In genomic region chr17:54969658-54970572, GRCh38 we compare ENCODE assay signal across 8 cellular contexts. TPM values are rescaled to one million over a fixed set of nuclear protein-coding genes. Genes with fewer than 3 reads are reported as not detected.
DNase-seq lines count a peak whose midpoint lies in the region; ATAC-seq, FAIRE-seq and TF ChIP-seq lines count a peak whose summit lies in the region.

No MANE protein-coding gene starts in this region.

- in situ Hi-C loops in GM12878 (cut with MboI): no loop called here

- no peak overlapping the region for H3K23ac ChIP-seq in mesendoderm (ENCODE audit: low read length)

- no peak overlapping the region for H2BK120ac ChIP-seq in mesendoderm (ENCODE audit: low read depth, low read length)

- RAD21 ChIA-PET in GM12878 (lab: Charles Lee; ENCODE audit: unreplicated experiment): no interaction called here

- no peak overlapping the region for H2BK5ac ChIP-seq in mesendoderm (ENCODE audit: low read length)

- no peak overlapping the region for H3K18ac ChIP-seq in mesendoderm (ENCODE audit: low read length)

- DNase-seq in left ventricle myocardium inferior (no peak), cardiac septum (ENCODE audit: low spot score) (no peak), GM12878 (ENCODE audit: low read depth, low spot score) (no peak), mesendoderm (no peak), vagina (ENCODE audit: extremely low spot score in 2 of 2) (no peak), NCI-H146 (lab: John Stamatoyannopoulos, UW) (no peak), RCC 7860 (ENCODE audit: low spot score) (no peak), NCI-H1694 treated with DMSO at 0.1 percent for 48 hours (lab: John Stamatoyannopoulos, UW) (no peak)

- no peaks in the 10 kb centered on the region for H4K20me1 ChIP-seq in GM12878 (ENCODE audit: control insufficient read depth, insufficient read depth)

- H4K8ac ChIP-seq in mesendoderm (ENCODE audit: low read depth, low read length): no peak overlapping the region

- H4K5ac ChIP-seq in mesendoderm (ENCODE audit: low read length): no peak overlapping the region

- H3K27me3 ChIP-seq in left ventricle myocardium inferior (ENCODE audit: low read depth) (no peaks in the 10 kb centered on the region), GM12878 (replicated peaks in 1 of 2; ENCODE audit: control insufficient read depth in 2 of 2, insufficient read depth in 2 of 2, low read length in 1 of 2) (no peaks in the 10 kb centered on the region), mesendoderm (ENCODE audit: insufficient read depth, low read length, poor library complexity) (no peaks in the 10 kb centered on the region), vagina (no peaks in the 10 kb centered on the region)

- SMC1A ChIA-PET in GM12878 (lab: Charles Lee; ENCODE audit: uncharacterized antibody, unreplicated experiment): interaction anchor here (0.9 to 2.2 kb wide), 6 partner anchors 9 to 544 kb away, joined by 3 to 8 read pairs (median 4); no protein-coding TSS in a partner anchor

- 65% methylated on average over 7 of the region's 7 CpGs for WGBS in GM12878 (ENCODE audit: insufficient coverage, insufficient replicate concordance, low lambda C conversion rate, missing lambda C conversion rate)
- WGBS in mesendoderm (ENCODE audit: extremely low coverage, insufficient coverage, low lambda C conversion rate): no CpG with 5 or more reads among the region's 7 CpGs

- FAIRE-seq in GM12878 (lab: Jason Lieb, UNC) (no peak), RCC 7860 (lab: Jason Lieb, UNC) (no peak)

- intact Hi-C loops in left ventricle myocardium inferior (cut with micrococcal nuclease): no loop called here
- intact Hi-C loops in cardiac septum (cut with DNase I): no loop called here
- intact Hi-C loops in GM12878 (cut with micrococcal nuclease; ENCODE audit: unreplicated experiment): loop anchor here (2.0 kb wide), 1 partner anchor 67 kb away; no protein-coding TSS in a partner anchor
- intact Hi-C loops in vagina (cut with DNase I): no loop called here

- H2AK5ac ChIP-seq in mesendoderm (ENCODE audit: low read length): no peak overlapping the region

- H3K4ac ChIP-seq in mesendoderm (ENCODE audit: low read depth, low read length): no peak overlapping the region

- peaks cover 45% of the 10 kb centered on the region for H3K79me2 ChIP-seq in GM12878 (ENCODE audit: control insufficient read depth, insufficient read depth, low read length)
- H3K79me2 ChIP-seq in mesendoderm (ENCODE audit: control insufficient read depth, insufficient read depth, low read length): peaks cover 28% of the 10 kb centered on the region

- H3K9ac ChIP-seq in GM12878 (ENCODE audit: control insufficient read depth, insufficient read depth, low read length) (peak overlapping the region; percentile 92), mesendoderm (ENCODE audit: low read length) (peak overlapping the region; percentile 97)

- H3K27ac ChIP-seq in left ventricle myocardium inferior (replicated peaks) (peak overlapping the region; percentile 92), GM12878 (ENCODE audit: control insufficient read depth, insufficient read depth) (peak overlapping the region; percentile 85), mesendoderm (ENCODE audit: low read depth, low read length) (no peak overlapping the region), vagina (peak overlapping the region; percentile 81)

- no peak overlapping the region for H2BK15ac ChIP-seq in mesendoderm (replicated peaks; ENCODE audit: low read depth)

- ATAC-seq in GM12878: no peak

- H3K79me1 ChIP-seq in mesendoderm (ENCODE audit: low read length): peaks cover 21% of the 10 kb centered on the region

- H3K4me1 ChIP-seq in left ventricle myocardium inferior (peaks cover 39% of the 10 kb centered on the region), GM12878 (ENCODE audit: control insufficient read depth, insufficient read depth, low read length) (peaks cover 8% of the 10 kb centered on the region; the same call in 1 of the 2 replicates), mesendoderm (ENCODE audit: control insufficient read depth, low read depth, low read length) (peaks cover 3% of the 10 kb centered on the region), vagina (peaks cover 31% of the 10 kb centered on the region)

- no peak for TF ChIP-seq POLR2A in GM12878 (IDR thresholded peaks at IDR 0.05; ENCODE audit: low read depth, low read length)
- no peak for TF ChIP-seq POLR2A in vagina (IDR thresholded peaks at IDR 0.05)

- CTCF ChIA-PET in GM12878 (lab: Yijun Ruan, JAX): interaction anchor here (1.5 to 3.1 kb wide), 2 partner anchors 22 to 36 kb away, joined by 3 to 26 read pairs; no protein-coding TSS in a partner anchor

- peak overlapping the region; percentile 46 for H3K4me2 ChIP-seq in GM12878 (ENCODE audit: control insufficient read depth, insufficient read depth)
- H3K4me2 ChIP-seq in mesendoderm (ENCODE audit: low read length): peak overlapping the region; percentile 1

- peak overlapping the region; percentile 99 for H3K56ac ChIP-seq in mesendoderm (ENCODE audit: low read length)

- BruUV-seq in GM12878 (replicated peaks; lab: Mats Ljungman, UMichigan): no TSS peak

- no peak for TF ChIP-seq CTCF in left ventricle myocardium inferior (IDR thresholded peaks at IDR 0.05; ENCODE audit: borderline replicate concordance)
- TF ChIP-seq CTCF in GM12878 (IDR thresholded peaks at IDR 0.05 in 2 of 3, conservative IDR thresholded peaks at IDR 0.05 in 1 of 3; ENCODE audit: control insufficient read depth in 2 of 3, extremely low read depth in 1 of 3, insufficient read depth in 1 of 3, low read depth in 3 of 3, low read length in 3 of 3): no peak
- TF ChIP-seq CTCF in vagina (IDR thresholded peaks at IDR 0.05): no peak

- POLR2A ChIA-PET in GM12878 (lab: Charles Lee): no interaction called here

- peak overlapping the region; percentile 97 for H3K4me3 ChIP-seq in left ventricle myocardium inferior
- H3K4me3 ChIP-seq in GM12878: peak overlapping the region; percentile 89
- no peak overlapping the region for H3K4me3 ChIP-seq in mesendoderm (ENCODE audit: low read length)
- H3K4me3 ChIP-seq in vagina: peak overlapping the region; percentile 69 to 92

- TF ChIP-seq EP300 in GM12878 (IDR thresholded peaks at IDR 0.05; ENCODE audit: borderline replicate concordance in 1 of 2, control insufficient read depth in 1 of 2, low read depth in 2 of 2, low read length in 2 of 2): no peak

- H2AFZ ChIP-seq in GM12878 (ENCODE audit: control insufficient read depth, low read depth, low read length): peak overlapping the region; percentile 99

- H3K9me3 ChIP-seq in left ventricle myocardium inferior (replicated peaks) (no peaks in the 10 kb centered on the region), GM12878 (replicated peaks; ENCODE audit: control insufficient read depth, insufficient read depth, low read length) (no peaks in the 10 kb centered on the region), vagina (no peaks in the 10 kb centered on the region)

- TF ChIP-seq RAD21 in GM12878 (IDR thresholded peaks at IDR 0.05; ENCODE audit: insufficient read depth, low read depth, low read length): no peak

- H3K36me3 ChIP-seq in left ventricle myocardium inferior: peaks cover 6% of the 10 kb centered on the region
- H3K36me3 ChIP-seq in GM12878 (ENCODE audit: control insufficient read depth in 2 of 2, insufficient read depth in 2 of 2, low read length in 1 of 2): no peaks in the 10 kb centered on the region
- no peaks in the 10 kb centered on the region for H3K36me3 ChIP-seq in mesendoderm (ENCODE audit: control insufficient read depth, insufficient read depth, low read length)
- no peaks in the 10 kb centered on the region for H3K36me3 ChIP-seq in vagina

RNA-seq across cellular contexts. Expression of gene STXBP4, which starts 1.4 kb away (rescaled TPM):
- total RNA-seq in left ventricle myocardium inferior: 4.7 TPM
- total RNA-seq in cardiac septum: 7.3 TPM
- total RNA-seq in GM12878 (2013; cell fraction: nucleolus; rRNA removed): 73.9 and 87.4 TPM in 2 replicates
- total RNA-seq in GM12878 (2014; rRNA removed): 4.3 and 8.8 TPM in 2 replicates
- total RNA-seq in GM12878 (2014; rRNA removed; fragmentation: Illumina TruSeq; extraction: Trizol): 9.1 and 11.7 TPM in 2 replicates
- 7.2 and 7.5 TPM in 2 replicates for total RNA-seq in GM12878 (2021)
- 0.77 TPM for polyA plus RNA-seq in GM12878 (2011; ENCODE audit: low read depth)
- polyA plus RNA-seq in GM12878 (2011; rRNA removed): 5.4 and 7.3 TPM in 2 replicates
- polyA plus RNA-seq in GM12878 (2011; cell fraction: cytosol; rRNA removed): 1.8 and 2.3 TPM in 2 replicates
- polyA plus RNA-seq in GM12878 (2011; cell fraction: nucleus; rRNA removed): 7.4 and 9.0 TPM in 2 replicates
- polyA plus RNA-seq in GM12878 (2012): 2.1 and 3.8 TPM in 2 replicates
- 9.8 and 14.5 TPM in 2 replicates for polyA plus RNA-seq in GM12878 (2014; fragmentation: Illumina TruSeq; extraction: Trizol)
- polyA plus RNA-seq in GM12878 (2014; fragmentation: Nextera tagmentation; extraction: Ambion mirVana): 1 to 10 TPM; 4.8 to 5.5 TPM
- 2.1 and 6.1 TPM in 2 replicates for polyA plus RNA-seq in GM12878 (2014; rRNA removed)
- polyA plus RNA-seq in GM12878 (2016; fragmentation: Nextera tagmentation; extraction: Ambion mirVana): 10 to 100 TPM in 1 of 2 experiments, 1 to 10 TPM in 1; 7.8 to 11.0 TPM
- 7.5 and 9.2 TPM in 2 replicates for polyA minus RNA-seq in GM12878 (2011; rRNA and poly(A)+ RNA removed)
- 1.9 and 2.4 TPM in 2 replicates for polyA minus RNA-seq in GM12878 (2011; cell fraction: cytosol; rRNA and poly(A)+ RNA removed)
- 15.6 and 20.6 TPM in 2 replicates for polyA minus RNA-seq in GM12878 (2011; cell fraction: nucleus; rRNA and poly(A)+ RNA removed)
- 9.0 TPM for polyA plus RNA-seq in mesendoderm (2013, experiment 1 of 2)
- 9.6 TPM for polyA plus RNA-seq in mesendoderm (2013, experiment 2 of 2)
- 9.6 TPM for total RNA-seq in vagina

RNA-seq across cellular contexts. Expression of gene COX11, which starts 1.5 kb away (rescaled TPM):
- total RNA-seq in left ventricle myocardium inferior (66.8 TPM), cardiac septum (48.6 TPM), GM12878 (2014; rRNA removed) (57.2 and 66.0 TPM in 2 replicates), GM12878 (2014; rRNA removed; fragmentation: Illumina TruSeq; extraction: Trizol) (22.4 and 28.9 TPM in 2 replicates), GM12878 (2021) (50.0 and 52.0 TPM in 2 replicates), vagina (44.0 TPM)
- 72.5 and 79.1 TPM in 2 replicates for total RNA-seq in GM12878 (2013; cell fraction: nucleolus; rRNA removed)
- polyA plus RNA-seq in GM12878 (2011; ENCODE audit: low read depth): 11.6 TPM
- polyA plus RNA-seq in GM12878 (2011; rRNA removed) (51.6 and 55.4 TPM in 2 replicates), GM12878 (2014; fragmentation: Illumina TruSeq; extraction: Trizol) (22.4 and 23.3 TPM in 2 replicates), GM12878 (2014; fragmentation: Nextera tagmentation; extraction: Ambion mirVana) (10 to 100 TPM; 13.8 to 21.5 TPM), GM12878 (2014; rRNA removed) (69.4 and 72.1 TPM in 2 replicates), GM12878 (2016; fragmentation: Nextera tagmentation; extraction: Ambion mirVana) (10 to 100 TPM; 54.1 to 54.6 TPM)
- polyA plus RNA-seq in GM12878 (2011; cell fraction: cytosol; rRNA removed): 44.9 and 75.6 TPM in 2 replicates
- 78.4 and 96.7 TPM in 2 replicates for polyA plus RNA-seq in GM12878 (2011; cell fraction: nucleus; rRNA removed)
- 26.7 and 29.0 TPM in 2 replicates for polyA plus RNA-seq in GM12878 (2012)
- 37.1 and 76.5 TPM in 2 replicates for polyA minus RNA-seq in GM12878 (2011; rRNA and poly(A)+ RNA removed)
- 23.9 and 39.7 TPM in 2 replicates for polyA minus RNA-seq in GM12878 (2011; cell fraction: cytosol; rRNA and poly(A)+ RNA removed)
- 54.3 and 81.0 TPM in 2 replicates for polyA minus RNA-seq in GM12878 (2011; cell fraction: nucleus; rRNA and poly(A)+ RNA removed)
- polyA plus RNA-seq in mesendoderm (2013, experiment 1 of 2): 57.7 TPM
- polyA plus RNA-seq in mesendoderm (2013, experiment 2 of 2): 58.5 TPM
